ENCODE assay signal across 1 cellular context in the genomic region with DNA sequence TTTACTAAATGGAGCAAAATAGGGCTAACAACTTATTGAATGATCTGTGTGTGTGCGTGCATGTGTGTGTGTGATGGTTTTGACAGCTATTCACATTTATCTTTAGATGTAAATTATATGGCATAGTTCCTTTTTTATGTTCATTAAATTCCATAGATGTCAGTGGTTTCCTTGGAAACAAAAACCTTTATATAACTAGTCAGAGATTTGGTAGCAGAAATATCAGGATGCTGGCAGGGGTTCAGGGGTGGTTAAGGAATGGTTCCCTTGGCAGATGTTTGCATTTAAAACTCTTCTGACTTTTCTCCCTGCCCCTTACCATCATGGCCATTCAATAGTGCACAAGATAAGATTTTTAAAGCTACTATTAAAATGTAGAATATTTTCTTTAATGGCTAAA.
TF ChIP-seq lines count a peak whose summit lies in the region.

No MANE protein-coding gene starts in this region.

TF ChIP-seq in SK-N-SH treated with all-trans-retinoic acid at 6 μM for 48 hours, 23 proteins besides CTCF, POLR2A, EP300 and RAD21 (continued from another document):
- TF ChIP-seq, protein P1, sequence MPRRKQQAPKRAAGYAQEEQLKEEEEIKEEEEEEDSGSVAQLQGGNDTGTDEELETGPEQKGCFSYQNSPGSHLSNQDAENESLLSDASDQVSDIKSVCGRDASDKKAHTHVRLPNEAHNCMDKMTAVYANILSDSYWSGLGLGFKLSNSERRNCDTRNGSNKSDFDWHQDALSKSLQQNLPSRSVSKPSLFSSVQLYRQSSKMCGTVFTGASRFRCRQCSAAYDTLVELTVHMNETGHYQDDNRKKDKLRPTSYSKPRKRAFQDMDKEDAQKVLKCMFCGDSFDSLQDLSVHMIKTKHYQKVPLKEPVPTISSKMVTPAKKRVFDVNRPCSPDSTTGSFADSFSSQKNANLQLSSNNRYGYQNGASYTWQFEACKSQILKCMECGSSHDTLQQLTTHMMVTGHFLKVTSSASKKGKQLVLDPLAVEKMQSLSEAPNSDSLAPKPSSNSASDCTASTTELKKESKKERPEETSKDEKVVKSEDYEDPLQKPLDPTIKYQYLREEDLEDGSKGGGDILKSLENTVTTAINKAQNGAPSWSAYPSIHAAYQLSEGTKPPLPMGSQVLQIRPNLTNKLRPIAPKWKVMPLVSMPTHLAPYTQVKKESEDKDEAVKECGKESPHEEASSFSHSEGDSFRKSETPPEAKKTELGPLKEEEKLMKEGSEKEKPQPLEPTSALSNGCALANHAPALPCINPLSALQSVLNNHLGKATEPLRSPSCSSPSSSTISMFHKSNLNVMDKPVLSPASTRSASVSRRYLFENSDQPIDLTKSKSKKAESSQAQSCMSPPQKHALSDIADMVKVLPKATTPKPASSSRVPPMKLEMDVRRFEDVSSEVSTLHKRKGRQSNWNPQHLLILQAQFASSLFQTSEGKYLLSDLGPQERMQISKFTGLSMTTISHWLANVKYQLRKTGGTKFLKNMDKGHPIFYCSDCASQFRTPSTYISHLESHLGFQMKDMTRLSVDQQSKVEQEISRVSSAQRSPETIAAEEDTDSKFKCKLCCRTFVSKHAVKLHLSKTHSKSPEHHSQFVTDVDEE (CRISPR knock-in tag; IDR thresholded peaks at IDR 0.05) = no peak
- no peak for TF ChIP-seq ZNF565 (CRISPR knock-in tag; conservative IDR thresholded peaks at IDR 0.05; ENCODE audit: low read depth)
- no peak for TF ChIP-seq ZFP3 (CRISPR knock-in tag; IDR thresholded peaks at IDR 0.05)
- no peak for TF ChIP-seq ISL1 (CRISPR knock-in tag; IDR thresholded peaks at IDR 0.05)
- no peak for TF ChIP-seq ZFP30 (CRISPR knock-in tag; IDR thresholded peaks at IDR 0.05)
- no peak for TF ChIP-seq ZNF8 (CRISPR knock-in tag; IDR thresholded peaks at IDR 0.05)
- TF ChIP-seq, protein P2, sequence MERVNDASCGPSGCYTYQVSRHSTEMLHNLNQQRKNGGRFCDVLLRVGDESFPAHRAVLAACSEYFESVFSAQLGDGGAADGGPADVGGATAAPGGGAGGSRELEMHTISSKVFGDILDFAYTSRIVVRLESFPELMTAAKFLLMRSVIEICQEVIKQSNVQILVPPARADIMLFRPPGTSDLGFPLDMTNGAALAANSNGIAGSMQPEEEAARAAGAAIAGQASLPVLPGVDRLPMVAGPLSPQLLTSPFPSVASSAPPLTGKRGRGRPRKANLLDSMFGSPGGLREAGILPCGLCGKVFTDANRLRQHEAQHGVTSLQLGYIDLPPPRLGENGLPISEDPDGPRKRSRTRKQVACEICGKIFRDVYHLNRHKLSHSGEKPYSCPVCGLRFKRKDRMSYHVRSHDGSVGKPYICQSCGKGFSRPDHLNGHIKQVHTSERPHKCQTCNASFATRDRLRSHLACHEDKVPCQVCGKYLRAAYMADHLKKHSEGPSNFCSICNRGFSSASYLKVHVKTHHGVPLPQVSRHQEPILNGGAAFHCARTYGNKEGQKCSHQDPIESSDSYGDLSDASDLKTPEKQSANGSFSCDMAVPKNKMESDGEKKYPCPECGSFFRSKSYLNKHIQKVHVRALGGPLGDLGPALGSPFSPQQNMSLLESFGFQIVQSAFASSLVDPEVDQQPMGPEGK (CRISPR knock-in tag; IDR thresholded peaks at IDR 0.05; ENCODE audit: borderline replicate concordance) = no peak
- TF ChIP-seq, protein P3, sequence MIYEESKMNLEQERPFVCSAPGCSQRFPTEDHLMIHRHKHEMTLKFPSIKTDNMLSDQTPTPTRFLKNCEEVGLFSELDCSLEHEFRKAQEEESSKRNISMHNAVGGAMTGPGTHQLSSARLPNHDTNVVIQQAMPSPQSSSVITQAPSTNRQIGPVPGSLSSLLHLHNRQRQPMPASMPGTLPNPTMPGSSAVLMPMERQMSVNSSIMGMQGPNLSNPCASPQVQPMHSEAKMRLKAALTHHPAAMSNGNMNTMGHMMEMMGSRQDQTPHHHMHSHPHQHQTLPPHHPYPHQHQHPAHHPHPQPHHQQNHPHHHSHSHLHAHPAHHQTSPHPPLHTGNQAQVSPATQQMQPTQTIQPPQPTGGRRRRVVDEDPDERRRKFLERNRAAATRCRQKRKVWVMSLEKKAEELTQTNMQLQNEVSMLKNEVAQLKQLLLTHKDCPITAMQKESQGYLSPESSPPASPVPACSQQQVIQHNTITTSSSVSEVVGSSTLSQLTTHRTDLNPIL (CRISPR knock-in tag; IDR thresholded peaks at IDR 0.05; ENCODE audit: low read depth) = no peak
- TF ChIP-seq ESRRG (CRISPR knock-in tag; IDR thresholded peaks at IDR 0.05) = no peak
- no peak for TF ChIP-seq CSDC2 (CRISPR knock-in tag; IDR thresholded peaks at IDR 0.05)
- TF ChIP-seq RARB (CRISPR knock-in tag; IDR thresholded peaks at IDR 0.05) = no peak
- TF ChIP-seq ZNF70 (CRISPR knock-in tag; IDR thresholded peaks at IDR 0.05) = no peak
- no peak for TF ChIP-seq SNAI2 (CRISPR knock-in tag; IDR thresholded peaks at IDR 0.05)
- no peak for TF ChIP-seq OSR1 (CRISPR knock-in tag; IDR thresholded peaks at IDR 0.05)
- no peak for TF ChIP-seq TCF4 (CRISPR knock-in tag; IDR thresholded peaks at IDR 0.05; ENCODE audit: borderline replicate concordance)
